ENCODE assay signal across 15 cellular contexts in genomic region chr11:92455221-92455790, GRCh38.
DNase-seq lines count a peak whose midpoint lies in the region; TF ChIP-seq lines count a peak whose summit lies in the region.
"Had no signal": no experiment of that assay in that cellular context is flagged by ENCODE, and none has a peak within 500 bp of the region (broad histone marks: within the 10 kb centered on the region; RNA-seq: fewer than 3 reads in every experiment).

No MANE protein-coding gene starts in this region.

- no peaks in the 10 kb centered on the region for H3K79me2 ChIP-seq in osteoblast (ENCODE audit: insufficient read depth, low read length)

- H3K27ac ChIP-seq in stomach: no peak overlapping the region
- no peak overlapping the region for H3K27ac ChIP-seq in osteoblast (ENCODE audit: low read depth, low read length)
- H3K27ac ChIP-seq: SJSA1 had no signal

- TF ChIP-seq EP300 in stomach (IDR thresholded peaks at IDR 0.05): no peak

- 82 to 91% (median 86%) methylated on average over 2 of the region's 2 CpGs for WGBS in stomach, 5 donors

- no peak overlapping the region for H3K4me3 ChIP-seq in stomach
- no peak overlapping the region for H3K4me3 ChIP-seq in osteoblast (ENCODE audit: insufficient read depth, low read length)
- H3K4me3 ChIP-seq: SJSA1 had no signal

- intact Hi-C loops in stomach (cut with DNase I; ENCODE audit: low total_unique reads): no loop called here

- TF ChIP-seq POLR2A in stomach (IDR thresholded peaks at IDR 0.05): no peak

- H4K20me1 ChIP-seq in osteoblast (ENCODE audit: insufficient read depth, low read length): no peaks in the 10 kb centered on the region

- H3K4me1 ChIP-seq in stomach: peaks cover 0 to 6% (median 0%) of the 10 kb centered on the region in 4 donors
- H3K4me1 ChIP-seq in osteoblast (ENCODE audit: insufficient read depth, low read length): peaks cover 9% of the 10 kb centered on the region
- H3K4me1 ChIP-seq: SJSA1 had no signal

- H3K36me3 ChIP-seq in stomach (no peaks in the 10 kb centered on the region), osteoblast (ENCODE audit: insufficient read depth, low read length) (no peaks in the 10 kb centered on the region)
- H3K36me3 ChIP-seq: SJSA1 had no signal

- no peak overlapping the region for H2AFZ ChIP-seq in osteoblast (ENCODE audit: low read length)

- H3K4me2 ChIP-seq in osteoblast (ENCODE audit: insufficient read depth, low read length): no peak overlapping the region

- no peaks in the 10 kb centered on the region for H3K9me3 ChIP-seq in stomach
- H3K9me3 ChIP-seq in osteoblast (ENCODE audit: low read depth, low read length): no peaks in the 10 kb centered on the region
- H3K9me3 ChIP-seq: SJSA1 had no signal

- peak; percentile 22 for DNase-seq in D341Med (ENCODE audit: low spot score)
- peak; percentile 20 for DNase-seq in NCI-H1417 treated with DMSO at 0.1 percent for 48 hours (lab: John Stamatoyannopoulos, UW)
- peak; percentile 84 for DNase-seq in NCI-H526 treated with DMSO at 0.1 percent for 48 hours (lab: John Stamatoyannopoulos, UW)
- DNase-seq in medulla oblongata (ENCODE audit: extremely low spot score): peak; percentile 64
- no peak for DNase-seq in activated naive CD4-positive, alpha-beta T cell (lab: John Stamatoyannopoulos, UW)
- no peak for DNase-seq in stomach
- DNase-seq in osteoblast (ENCODE audit: insufficient read length, low spot score, missing footprints): no peak
- DNase-seq: CD4-positive, alpha-beta T cell; H9; Kasumi-1; NCI-H2171; NCI-H446 treated with DMSO at 0.1 percent for 48 hours; PC-3; SW 1271 had no signal

- no peaks in the 10 kb centered on the region for H3K27me3 ChIP-seq in stomach
- H3K27me3 ChIP-seq in osteoblast (ENCODE audit: insufficient read depth, low read length): no peaks in the 10 kb centered on the region
- H3K27me3 ChIP-seq: SJSA1 had no signal

- no peak for TF ChIP-seq CTCF in stomach (IDR thresholded peaks at IDR 0.05)
- no peak for TF ChIP-seq CTCF in osteoblast (IDR thresholded peaks at IDR 0.05; ENCODE audit: extremely low read depth, low read depth, low read length)

Comparison
In these comparisons a context has a peak if more than half of its experiments do, and no peak if none do; other contexts are left out.
1. DNase-seq: peak in D341Med (single experiment), NCI-H1417 treated with DMSO at 0.1 percent for 48 hours (single experiment), NCI-H526 treated with DMSO at 0.1 percent for 48 hours (single experiment) and medulla oblongata (single experiment); none in activated naive CD4-positive, alpha-beta T cell (0 of 4), stomach (single experiment) and osteoblast (single experiment).